Comparison of ENCODE assay signal across 16 cellular contexts in the genomic region with DNA sequence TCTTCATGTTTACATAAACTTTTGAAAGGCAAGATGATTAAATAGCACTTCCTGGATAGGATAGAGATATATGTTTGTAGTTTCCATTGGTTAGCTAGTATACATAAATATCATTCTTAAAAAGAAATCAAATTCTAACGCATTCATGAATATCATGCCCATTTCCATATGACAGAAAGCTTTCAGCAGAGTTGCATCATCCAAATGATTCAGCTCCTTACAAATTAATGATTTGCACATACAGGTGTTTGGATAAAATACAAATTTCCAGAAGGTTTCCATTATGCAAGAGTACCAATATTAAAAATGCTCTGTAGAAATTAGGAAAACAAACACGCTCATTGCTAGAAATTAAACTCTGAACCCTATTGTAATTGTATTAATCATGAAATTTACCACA.
"Had no signal": no experiment of that assay in that cellular context is flagged by ENCODE, and none has a peak within 500 bp of the region (broad histone marks: within the 10 kb centered on the region; RNA-seq: fewer than 3 reads in every experiment).

No MANE protein-coding gene starts in this region.

- H3K27me3 ChIP-seq: esophagus squamous epithelium, gastroesophageal sphincter had no signal

- H3K4me3 ChIP-seq: esophagus squamous epithelium, gastroesophageal sphincter had no signal

- DNase-seq: effector memory CD4-positive, alpha-beta T cell; esophagus squamous epithelium; glutamatergic neuron; islet precursor cell; mammary epithelial cell; naive thymus-derived CD4-positive, alpha-beta T cell; nephron progenitor cell; small intestine; stimulated activated CD4-positive, alpha-beta T cell treated with anti-CD3 and anti-CD28 coated beads, Interleukin-12 subunit alpha, Interleukin-12 subunit beta, amount 100 ng/mL, for 4 hours; stimulated activated CD4-positive, alpha-beta T cell treated with anti-CD3 and anti-CD28 coated beads, Interleukin-2, amount 100 ng/mL, for 48 hours; stimulated activated naive CD4-positive, alpha-beta T cell treated with Interleukin-2 at 50 U/mL for 16 hours; trophoblast cell had no signal

- H3K36me3 ChIP-seq: esophagus squamous epithelium, gastroesophageal sphincter had no signal

- H2AFZ ChIP-seq: parathyroid adenoma had no signal

- ATAC-seq: gastroesophageal sphincter; left lobe of liver; naive thymus-derived CD4-positive, alpha-beta T cell had no signal

- H3K9me3 ChIP-seq: esophagus squamous epithelium had no signal

- H3K27ac ChIP-seq: epithelial cell of prostate, esophagus squamous epithelium, gastroesophageal sphincter, parathyroid adenoma had no signal

- H3K9ac ChIP-seq: parathyroid adenoma had no signal

- H3K4me1 ChIP-seq: esophagus squamous epithelium, gastroesophageal sphincter, parathyroid adenoma had no signal
